Comparison of ENCODE assay signal across 8 cellular contexts in the genomic region with DNA sequence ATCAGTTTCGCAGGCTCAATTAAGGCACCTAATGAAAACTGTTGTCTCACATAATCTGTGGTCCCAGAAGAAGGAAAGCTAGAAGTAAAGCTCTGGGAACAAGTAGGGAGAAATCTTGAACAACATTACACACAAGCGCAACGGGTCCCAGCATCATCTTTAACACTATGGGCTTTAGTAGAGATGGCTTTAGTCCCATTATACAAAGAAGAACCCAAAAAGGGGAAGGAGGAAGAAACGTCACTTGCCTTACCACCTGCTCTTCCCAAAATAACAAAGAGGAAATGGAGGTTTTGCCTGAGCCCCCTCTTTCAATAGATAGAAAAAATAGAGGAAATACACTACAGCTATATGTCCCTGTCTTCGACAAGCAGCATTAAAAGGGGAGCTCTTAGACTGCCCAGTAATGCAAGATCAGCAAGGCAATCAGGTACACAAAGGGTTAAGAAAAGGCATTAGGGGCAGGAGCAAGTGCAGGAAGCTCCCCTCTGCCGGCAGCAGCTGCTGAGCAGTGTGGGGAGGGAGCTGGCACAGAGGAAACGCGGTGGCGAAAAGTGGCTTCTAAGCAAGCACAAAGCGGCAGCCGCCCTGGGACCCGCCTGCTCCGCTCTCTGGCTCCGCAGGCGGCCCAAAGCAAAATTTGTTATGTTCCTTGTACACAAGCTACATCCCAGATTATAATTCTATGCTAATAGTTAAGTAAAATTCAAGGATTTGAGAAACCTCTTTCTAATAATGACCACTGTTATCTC.
DNase-seq lines count a peak whose midpoint lies in the region; ATAC-seq lines count a peak whose summit lies in the region.
"Not testable (repeated sequence)": the region's sequence is repeated elsewhere in the genome, so short reads cannot be mapped to it uniquely, and the experiment has no call there.

No MANE protein-coding gene starts in this region.

- H3K9me3 ChIP-seq in CD4-positive, CD25-positive, alpha-beta regulatory T cell (ENCODE audit: control insufficient read depth in 2 of 2, low read length in 2 of 2) = not testable (repeated sequence)

- peak; percentile 58 to 84 for ATAC-seq in CD4-positive, CD25-positive, alpha-beta regulatory T cell (ENCODE audit: low read depth in 2 of 2)
- peak; percentile 52 for ATAC-seq in GM19023 (IDR thresholded peaks at IDR 0.05; ENCODE audit: unreplicated experiment)
- peak; percentile 50 for ATAC-seq in GM21723 (IDR thresholded peaks at IDR 0.05; ENCODE audit: unreplicated experiment)
- peak; percentile 60 for ATAC-seq in HG03175 (IDR thresholded peaks at IDR 0.05; ENCODE audit: unreplicated experiment)
- peak; percentile 79 to 94 for ATAC-seq in naive B cell (ENCODE audit: low read depth in 2 of 2)

- not testable (repeated sequence) for H3K4me3 Mint-ChIP-seq in CD4-positive, CD25-positive, alpha-beta regulatory T cell
- peak overlapping the region; percentile 59 to 84 (median 74) for H3K4me3 Mint-ChIP-seq in naive B cell

- H3K4me1 ChIP-seq in CD4-positive, CD25-positive, alpha-beta regulatory T cell (ENCODE audit: control insufficient read depth, insufficient read depth, low read length, poor library complexity, severe bottlenecking) = not testable (repeated sequence)

- H3K4me3 ChIP-seq in CD4-positive, CD25-positive, alpha-beta regulatory T cell (ENCODE audit: low read depth, low read length) = not testable (repeated sequence)

- H3K27me3 ChIP-seq in CD4-positive, CD25-positive, alpha-beta regulatory T cell (ENCODE audit: control insufficient read depth, insufficient read depth, low read length) = not testable (repeated sequence)

- H3K27ac Mint-ChIP-seq in CD4-positive, CD25-positive, alpha-beta regulatory T cell = not testable (repeated sequence)
- peak overlapping the region in 2 of 6 donors; percentile 80 to 85 for H3K27ac Mint-ChIP-seq in naive B cell

- not testable (repeated sequence) for H3K27ac ChIP-seq in CD4-positive, CD25-positive, alpha-beta regulatory T cell (ENCODE audit: insufficient read depth, low read length, poor library complexity, severe bottlenecking)

- H3K4me1 Mint-ChIP-seq in CD4-positive, CD25-positive, alpha-beta regulatory T cell = not testable (repeated sequence)
- peaks cover 0 to 18% (median 7%) of the 10 kb centered on the region in 3 donors for H3K4me1 Mint-ChIP-seq in naive B cell

- H3K9me3 Mint-ChIP-seq in CD4-positive, CD25-positive, alpha-beta regulatory T cell; naive B cell: not testable (repeated sequence)

- DNase-seq in CD4-positive, CD25-positive, alpha-beta regulatory T cell = not testable (repeated sequence)
- DNase-seq in NCI-H748 (lab: John Stamatoyannopoulos, UW; ENCODE audit: unreplicated experiment) = peak; percentile 23
- DNase-seq in activated CD4-positive, alpha-beta T cell treated with anti-CD3 and anti-CD28 coated beads, Interleukin-2, amount 50 U/mL, for 1 hour = peak; percentile 33
- DNase-seq in activated naive CD4-positive, alpha-beta T cell treated with Interleukin-2 at 50 U/mL for 16 hours = peak; percentile 15
- peak; percentile 47 for DNase-seq in naive B cell

- not testable (repeated sequence) for H3K36me3 Mint-ChIP-seq in CD4-positive, CD25-positive, alpha-beta regulatory T cell; naive B cell

- not testable (repeated sequence) for H3K36me3 ChIP-seq in CD4-positive, CD25-positive, alpha-beta regulatory T cell (ENCODE audit: control insufficient read depth, insufficient read depth, low read length)

- not testable (repeated sequence) for H3K27me3 Mint-ChIP-seq in CD4-positive, CD25-positive, alpha-beta regulatory T cell; naive B cell
